ENCODE assay signal across 9 cellular contexts in the genomic region with DNA sequence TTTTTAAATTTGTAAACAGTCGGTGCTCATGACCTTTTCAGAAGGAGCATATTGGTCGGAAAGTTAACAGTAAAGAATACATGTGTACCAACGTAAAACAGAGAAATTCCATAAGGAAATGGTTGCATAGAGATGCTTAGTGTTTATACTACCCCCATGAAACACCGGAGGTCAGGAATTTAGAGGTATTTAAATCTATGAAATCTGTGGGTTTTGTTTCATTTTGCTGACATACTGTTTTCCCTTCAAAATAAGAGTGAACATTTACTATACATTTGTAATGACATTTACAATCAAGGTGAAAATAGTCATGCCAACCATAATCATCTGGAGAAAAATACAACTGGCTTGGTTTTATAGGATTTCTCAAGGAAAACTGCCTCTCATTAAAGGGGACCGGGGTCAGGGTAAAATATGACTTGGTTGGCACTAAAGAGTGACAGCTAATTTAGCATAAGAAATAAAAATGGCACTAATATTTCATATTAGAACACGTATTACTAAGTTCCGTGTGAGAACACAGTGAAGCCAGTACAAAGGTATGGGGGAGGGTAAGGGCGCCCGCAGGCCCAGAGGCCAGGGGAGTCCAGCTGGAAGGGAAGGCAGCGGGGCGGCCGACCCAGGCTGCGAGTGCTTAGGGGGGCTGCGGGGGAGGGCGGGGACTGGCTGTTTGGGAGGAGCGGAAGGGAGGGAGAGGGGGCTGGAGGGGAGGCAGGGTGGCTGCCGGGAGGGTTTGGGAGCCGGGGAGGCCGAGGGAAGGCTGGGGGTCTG. TPM values are rescaled to one million over a fixed set of nuclear protein-coding genes. Genes with fewer than 3 reads are reported as not detected.
DNase-seq lines count a peak whose midpoint lies in the region; ATAC-seq, FAIRE-seq and TF ChIP-seq lines count a peak whose summit lies in the region.
"Had no signal": no experiment of that assay in that cellular context is flagged by ENCODE, and none has a peak within 500 bp of the region (broad histone marks: within the 10 kb centered on the region; RNA-seq: fewer than 3 reads in every experiment).

No MANE protein-coding gene starts in this region.

- H3K36me3 ChIP-seq in cardiac muscle cell (peaks cover 4% of the 10 kb centered on the region), osteoblast (ENCODE audit: insufficient read depth, low read length) (peaks cover 5% of the 10 kb centered on the region)

- peak overlapping the region; percentile 85 for H3K4me3 Mint-ChIP-seq in activated naive CD8-positive, alpha-beta T cell treated with anti-CD3 and anti-CD28 coated beads, Interleukin-2, amount 50 U/mL, for 24 hours

- no peaks in the 10 kb centered on the region for H3K27me3 Mint-ChIP-seq in activated naive CD8-positive, alpha-beta T cell treated with anti-CD3 and anti-CD28 coated beads, Interleukin-2, amount 50 U/mL, for 24 hours

- POLR2A ChIA-PET in A549 (lab: Yijun Ruan, JAX): interaction anchor here (0.6 to 4.3 kb wide), 12 partner anchors 12 to 1300 kb away, joined by 3 to 118 read pairs (median 4); partner anchors contain the start of gene CLASP1

- H3K4me1 Mint-ChIP-seq in activated naive CD8-positive, alpha-beta T cell treated with anti-CD3 and anti-CD28 coated beads, Interleukin-2, amount 50 U/mL, for 24 hours: peaks cover 72% of the 10 kb centered on the region

- H3K27ac ChIP-seq in A549 (peak overlapping the region; percentile 91 to 99), cardiac muscle cell (peak overlapping the region; percentile 100), osteoblast (ENCODE audit: low read depth, low read length) (peak overlapping the region; percentile 100)

- DNase-seq in A549 (ENCODE audit: low read depth in 1 of 2, low spot score in 1 of 2) (peak in 1 of 2 experiments; percentile 29), GDM1 (lab: John Stamatoyannopoulos, UW) (peak; percentile 55), NCI-H345 treated with DMSO at 0.1 percent for 48 hours (lab: John Stamatoyannopoulos, UW; ENCODE audit: unreplicated experiment) (peak; percentile 75), cardiac muscle cell (ENCODE audit: low read depth in 1 of 2, low spot score in 1 of 2) (peak; percentile 75 to 91), osteoblast (ENCODE audit: insufficient read length, low spot score, missing footprints) (no peak)
- DNase-seq in activated naive CD8-positive, alpha-beta T cell treated with anti-CD3 and anti-CD28 coated beads, Interleukin-2, amount 50 U/mL, for 24 hours: no peak
- DNase-seq in stimulated activated CD4-positive, alpha-beta T cell treated with anti-CD3 and anti-CD28 coated beads, Interleukin-4, amount 100 ng/mL, for 24 hours: no peak

- TF ChIP-seq POLR2A in A549 (IDR thresholded peaks at IDR 0.05; ENCODE audit: low read length): no peak

- H3K9me3 ChIP-seq in A549 (no peaks in the 10 kb centered on the region), cardiac muscle cell (ENCODE audit: low read depth) (no peaks in the 10 kb centered on the region), osteoblast (ENCODE audit: low read depth, low read length) (no peaks in the 10 kb centered on the region)

- H3K27me3 ChIP-seq in cardiac muscle cell (no peaks in the 10 kb centered on the region), osteoblast (ENCODE audit: insufficient read depth, low read length) (no peaks in the 10 kb centered on the region)

- H3K9me3 Mint-ChIP-seq in activated naive CD8-positive, alpha-beta T cell treated with anti-CD3 and anti-CD28 coated beads, Interleukin-2, amount 50 U/mL, for 24 hours: peaks cover 3% of the 10 kb centered on the region

- peaks cover 36% of the 10 kb centered on the region for H3K79me2 ChIP-seq in osteoblast (ENCODE audit: insufficient read depth, low read length)

- H3K4me1 ChIP-seq in A549 (peaks cover 28% of the 10 kb centered on the region), cardiac muscle cell (ENCODE audit: low read depth) (peaks cover 33% of the 10 kb centered on the region), osteoblast (ENCODE audit: insufficient read depth, low read length) (peaks cover 15% of the 10 kb centered on the region)

- no peak for TF ChIP-seq RAD21 in A549 (conservative IDR thresholded peaks at IDR 0.05 in 1 of 2, IDR thresholded peaks at IDR 0.05 in 1 of 2)

- H4K20me1 ChIP-seq in osteoblast (ENCODE audit: insufficient read depth, low read length): peaks cover 14% of the 10 kb centered on the region

- TF ChIP-seq EP300 in A549 (IDR thresholded peaks at IDR 0.05): no peak

- H3K27ac Mint-ChIP-seq in activated naive CD8-positive, alpha-beta T cell treated with anti-CD3 and anti-CD28 coated beads, Interleukin-2, amount 50 U/mL, for 24 hours: peak overlapping the region; percentile 93

- peak overlapping the region; percentile 81 for H2AFZ ChIP-seq in osteoblast (ENCODE audit: low read length)

- H3K36me3 Mint-ChIP-seq in activated naive CD8-positive, alpha-beta T cell treated with anti-CD3 and anti-CD28 coated beads, Interleukin-2, amount 50 U/mL, for 24 hours (ENCODE audit: low read depth): peaks cover 35% of the 10 kb centered on the region

- H3K4me3 ChIP-seq in A549: peak overlapping the region; percentile 61
- peak overlapping the region; percentile 61 for H3K4me3 ChIP-seq in cardiac muscle cell
- peak overlapping the region; percentile 88 for H3K4me3 ChIP-seq in osteoblast (ENCODE audit: insufficient read depth, low read length)

- FAIRE-seq in A549 (lab: Jason Lieb, UNC): no peak

- WGBS in A549 (ENCODE audit: missing lambda C conversion rate): 7% methylated on average over 14 of the region's 19 CpGs

- H3K4me2 ChIP-seq in A549 (peak overlapping the region; percentile 91), osteoblast (ENCODE audit: insufficient read depth, low read length) (peak overlapping the region; percentile 88)

- ATAC-seq in A549: peak; percentile 51 to 58; a peak in 5 of 6 replicates
- peak; percentile 9 for ATAC-seq in HG02885 (IDR thresholded peaks at IDR 0.05; ENCODE audit: poor library complexity, unreplicated experiment)
- ATAC-seq in activated naive CD8-positive, alpha-beta T cell treated with anti-CD3 and anti-CD28 coated beads, Interleukin-2, amount 50 U/mL, for 24 hours: peak; percentile 1

- CTCF ChIA-PET in A549 (lab: Yijun Ruan, JAX): interaction anchor here (1.9 to 4.0 kb wide), 2 partner anchors 127 to 190 kb away, joined by 6 to 29 read pairs; no protein-coding TSS in a partner anchor

- TF ChIP-seq CTCF in A549 (IDR thresholded peaks at IDR 0.05) (no peak), cardiac muscle cell (IDR thresholded peaks at IDR 0.05; ENCODE audit: low read depth, low read length) (no peak), osteoblast (IDR thresholded peaks at IDR 0.05; ENCODE audit: extremely low read depth, low read depth, low read length) (no peak)

TF ChIP-seq in A549, 52 proteins besides CTCF, POLR2A, EP300 and RAD21:
- peak; percentile 81 for TF ChIP-seq MAFK (IDR thresholded peaks at IDR 0.05; ENCODE audit: partially characterized antibody)
- no peak for TF ChIP-seq MYC (IDR thresholded peaks at IDR 0.05; ENCODE audit: borderline replicate concordance, low read length)
- no peak for TF ChIP-seq ZC3H11A (IDR thresholded peaks at IDR 0.05)
- TF ChIP-seq, protein P1, sequence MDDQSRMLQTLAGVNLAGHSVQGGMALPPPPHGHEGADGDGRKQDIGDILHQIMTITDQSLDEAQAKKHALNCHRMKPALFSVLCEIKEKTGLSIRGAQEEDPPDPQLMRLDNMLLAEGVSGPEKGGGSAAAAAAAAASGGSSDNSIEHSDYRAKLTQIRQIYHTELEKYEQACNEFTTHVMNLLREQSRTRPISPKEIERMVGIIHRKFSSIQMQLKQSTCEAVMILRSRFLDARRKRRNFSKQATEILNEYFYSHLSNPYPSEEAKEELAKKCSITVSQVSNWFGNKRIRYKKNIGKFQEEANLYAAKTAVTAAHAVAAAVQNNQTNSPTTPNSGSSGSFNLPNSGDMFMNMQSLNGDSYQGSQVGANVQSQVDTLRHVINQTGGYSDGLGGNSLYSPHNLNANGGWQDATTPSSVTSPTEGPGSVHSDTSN (IDR thresholded peaks at IDR 0.05): no peak
- TF ChIP-seq RARB (CRISPR knock-in tag; IDR thresholded peaks at IDR 0.05): no peak
- TF ChIP-seq, protein P2, sequence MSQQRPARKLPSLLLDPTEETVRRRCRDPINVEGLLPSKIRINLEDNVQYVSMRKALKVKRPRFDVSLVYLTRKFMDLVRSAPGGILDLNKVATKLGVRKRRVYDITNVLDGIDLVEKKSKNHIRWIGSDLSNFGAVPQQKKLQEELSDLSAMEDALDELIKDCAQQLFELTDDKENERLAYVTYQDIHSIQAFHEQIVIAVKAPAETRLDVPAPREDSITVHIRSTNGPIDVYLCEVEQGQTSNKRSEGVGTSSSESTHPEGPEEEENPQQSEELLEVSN (IDR thresholded peaks at IDR 0.05; ENCODE audit: borderline replicate concordance, low read depth): no peak
- TF ChIP-seq JUN (IDR thresholded peaks at IDR 0.05): no peak

RNA-seq across cellular contexts. Expression of gene RNU4ATAC, which starts 1.1 kb away (rescaled TPM):
- not detected in 2 replicates for polyA plus RNA-seq in A549 (2011; rRNA removed)
- not detected in 2 replicates for polyA plus RNA-seq in A549 (2012; cell fraction: cytosol; rRNA removed)
- polyA plus RNA-seq in A549 (2012; cell fraction: nucleus; rRNA removed): not detected in 2 replicates
- polyA plus RNA-seq in A549 (2017; fragmentation: RNase III; extraction: RNeasy Plus Mini Kit Qiagen cat#74134 plus additional on column Dnase treatment): not detected in 3 replicates
- polyA minus RNA-seq in A549 (2011; rRNA and poly(A)+ RNA removed): under 0.01 TPM in 2 replicates
- not detected in 2 replicates for total RNA-seq in cardiac muscle cell
- 4.4 and 11.3 TPM in 2 replicates for polyA plus RNA-seq in cardiac muscle cell
- total RNA-seq in osteoblast: under 0.01 TPM in 1 of 2 replicates, not detected in the other
- total RNA-seq: NCI-H460 had no signal

Comparison
In these comparisons a context has a peak if more than half of its experiments do, and no peak if none do; other contexts are left out.
1. ATAC-seq: peak in every context shown above with its lines; median percentile 54 in A549; 9 in HG02885; 1 in activated naive CD8-positive, alpha-beta T cell treated with anti-CD3 and anti-CD28 coated beads, Interleukin-2, amount 50 U/mL, for 24 hours.
2. DNase-seq: peak in GDM1 (single experiment), NCI-H345 treated with DMSO at 0.1 percent for 48 hours (single experiment) and cardiac muscle cell (2 of 2); none in activated naive CD8-positive, alpha-beta T cell treated with anti-CD3 and anti-CD28 coated beads, Interleukin-2, amount 50 U/mL, for 24 hours (single experiment), osteoblast (single experiment) and stimulated activated CD4-positive, alpha-beta T cell treated with anti-CD3 and anti-CD28 coated beads, Interleukin-4, amount 100 ng/mL, for 24 hours (single experiment).
3. Peak in every context shown above with its lines, with median percentiles within 50 percentile points of each other: H3K27ac ChIP-seq and H3K4me3 ChIP-seq.